In genomic region chr13:50208826-50209335, GRCh38 we compare ENCODE assay signal across 8 cellular contexts.
DNase-seq lines count a peak whose midpoint lies in the region; ATAC-seq and TF ChIP-seq lines count a peak whose summit lies in the region.

No MANE protein-coding gene starts in this region.

- no peaks in the 10 kb centered on the region for H3K27me3 ChIP-seq in H9 (ENCODE audit: insufficient read depth, low read length)
- H3K27me3 ChIP-seq in naive thymus-derived CD4-positive, alpha-beta T cell (ENCODE audit: control insufficient read depth in 2 of 2, insufficient read depth in 2 of 2, low read length in 2 of 2), result no peaks in the 10 kb centered on the region
- no peaks in the 10 kb centered on the region for H3K27me3 ChIP-seq in CD4-positive, alpha-beta T cell (ENCODE audit: control insufficient read depth, insufficient read depth, low read length)

- H3K23ac ChIP-seq in H9 (ENCODE audit: insufficient read length, low read depth, low read length), result no peak overlapping the region

- peak; percentile 80 for ATAC-seq in naive thymus-derived CD4-positive, alpha-beta T cell
- no peak for ATAC-seq in CD4-positive, alpha-beta T cell (ENCODE audit: poor library complexity)
- ATAC-seq in HG03354 (IDR thresholded peaks at IDR 0.05; ENCODE audit: poor library complexity, severe bottlenecking, unreplicated experiment), result no peak

- no peak overlapping the region for H3K18ac ChIP-seq in H9 (ENCODE audit: insufficient read length, low read depth, low read length)

- H4K20me1 ChIP-seq in H9 (ENCODE audit: control insufficient read depth, insufficient read depth, insufficient read length), result no peaks in the 10 kb centered on the region

- no peak overlapping the region for H4K5ac ChIP-seq in H9 (ENCODE audit: insufficient read length, low read depth, low read length)

- H2BK15ac ChIP-seq in H9 (ENCODE audit: low read depth, low read length), result no peak overlapping the region

- CTCF ChIA-PET in naive thymus-derived CD4-positive, alpha-beta T cell (lab: Charles Lee), result no interaction called here
- CTCF ChIA-PET in CD4-positive, alpha-beta T cell (lab: Charles Lee), result no interaction called here

- no peaks in the 10 kb centered on the region for H3K36me3 ChIP-seq in naive thymus-derived CD4-positive, alpha-beta T cell (ENCODE audit: control insufficient read depth in 2 of 3, insufficient read depth in 3 of 3, low read length in 3 of 3)

- H3K9me3 Mint-ChIP-seq in H9, result peaks cover 11 to 14% of the 10 kb centered on the region in 2 experiments; a peak in 4 of 5 replicates
- peaks cover 0 to 17% (median 8%) of the 10 kb centered on the region in 11 donors for H3K9me3 Mint-ChIP-seq in naive thymus-derived CD4-positive, alpha-beta T cell
- H3K9me3 Mint-ChIP-seq in CD4-positive, alpha-beta T cell, result peaks cover 7% of the 10 kb centered on the region

- H4K91ac ChIP-seq in H9 (ENCODE audit: insufficient read length, low read depth, low read length), result no peak overlapping the region

- no peaks in the 10 kb centered on the region for H3K79me1 ChIP-seq in H9 (ENCODE audit: insufficient read depth, low read depth, low read length, poor library complexity, severe bottlenecking)

- no peaks in the 10 kb centered on the region for H3K9me3 ChIP-seq in H9 (ENCODE audit: control insufficient read depth, low read depth, low read length)
- H3K9me3 ChIP-seq in naive thymus-derived CD4-positive, alpha-beta T cell (ENCODE audit: control insufficient read depth in 2 of 3, low read length in 3 of 3), result peaks cover 0 to 11% (median 3%) of the 10 kb centered on the region in 3 experiments
- peaks cover 9% of the 10 kb centered on the region for H3K9me3 ChIP-seq in CD4-positive, alpha-beta T cell (ENCODE audit: control insufficient read depth, low read length)

- H3K27ac Mint-ChIP-seq in H9, result peak overlapping the region; percentile 52 to 65 (median 65); a peak in 4 of 7 replicates
- H3K27ac Mint-ChIP-seq in naive thymus-derived CD4-positive, alpha-beta T cell, result no peak overlapping the region
- no peak overlapping the region for H3K27ac Mint-ChIP-seq in CD4-positive, alpha-beta T cell

- no peak overlapping the region for H4K8ac ChIP-seq in H9 (replicated peaks; ENCODE audit: insufficient read length, low read depth, low read length)

- no peak overlapping the region for H3K56ac ChIP-seq in H9 (ENCODE audit: insufficient read length, low read depth, low read length)

- H2BK5ac ChIP-seq in H9 (ENCODE audit: insufficient read length, low read length), result no peak overlapping the region

- H3K14ac ChIP-seq in H9 (ENCODE audit: insufficient read depth, low read length), result no peak overlapping the region

- no peak overlapping the region for H3K9ac ChIP-seq in H9 (ENCODE audit: extremely low read depth, insufficient read length, low read length)

- no peak overlapping the region for H3T11ph ChIP-seq in H9 (ENCODE audit: low read length)

- no peaks in the 10 kb centered on the region for H3K79me2 ChIP-seq in H9 (ENCODE audit: insufficient read depth, low read length)

- no CpG with 5 or more reads among the region's 9 CpGs for WGBS in H9 (ENCODE audit: extremely low coverage, insufficient read length, low lambda C conversion rate)

- H2BK12ac ChIP-seq in H9 (ENCODE audit: insufficient read length, low read depth, low read length), result no peak overlapping the region

- no peak overlapping the region for H3K27ac ChIP-seq in H9 (ENCODE audit: insufficient read length, low read depth, low read length)
- no peak overlapping the region for H3K27ac ChIP-seq in naive thymus-derived CD4-positive, alpha-beta T cell (ENCODE audit: low read depth, low read length)
- H3K27ac ChIP-seq in CD4-positive, alpha-beta T cell (ENCODE audit: low read depth, low read length), result no peak overlapping the region

- H3K23me2 ChIP-seq in H9 (ENCODE audit: insufficient read length, low read depth, low read length, poor library complexity, severe bottlenecking), result no peaks in the 10 kb centered on the region

- no peak overlapping the region for H2AK5ac ChIP-seq in H9 (ENCODE audit: insufficient read length, low read length)

- intact Hi-C loops in naive thymus-derived CD4-positive, alpha-beta T cell (cut with micrococcal nuclease), result no loop called here
- intact Hi-C loops in CD4-positive, alpha-beta T cell (cut with DNase I, micrococcal nuclease), result no loop called here

- H3K4me3 ChIP-seq in naive thymus-derived CD4-positive, alpha-beta T cell (ENCODE audit: low read length), result no peak overlapping the region

- peak overlapping the region in 1 of 2 experiments; percentile 57; a peak in 3 of 5 replicates for H3K4me3 Mint-ChIP-seq in H9
- peak overlapping the region in 2 of 10 donors; percentile 32 to 45 for H3K4me3 Mint-ChIP-seq in naive thymus-derived CD4-positive, alpha-beta T cell
- H3K4me3 Mint-ChIP-seq in CD4-positive, alpha-beta T cell, result no peak overlapping the region

- no peak overlapping the region for H2BK20ac ChIP-seq in H9 (ENCODE audit: low read depth, low read length, poor library complexity, severe bottlenecking)

- H2BK120ac ChIP-seq in H9 (ENCODE audit: low read depth, low read length, poor library complexity, severe bottlenecking), result no peak overlapping the region

- POLR2A ChIA-PET in naive thymus-derived CD4-positive, alpha-beta T cell (lab: Charles Lee), result no interaction called here
- POLR2A ChIA-PET in CD4-positive, alpha-beta T cell (lab: Charles Lee), result no interaction called here

- H3K27me3 Mint-ChIP-seq in H9 (ENCODE audit: low read depth), result no peaks in the 10 kb centered on the region
- peaks cover 4 to 23% (median 7%) of the 10 kb centered on the region in 5 donors for H3K27me3 Mint-ChIP-seq in naive thymus-derived CD4-positive, alpha-beta T cell
- no peaks in the 10 kb centered on the region for H3K27me3 Mint-ChIP-seq in CD4-positive, alpha-beta T cell

- DNase-seq in AG08395 (ENCODE audit: low spot score) (peak; percentile 69), H9 (peak; percentile 66), SIG-M5 treated with dmso at 0.1 percent for 504 hours (lab: John Stamatoyannopoulos, UW; ENCODE audit: unreplicated experiment) (peak; percentile 94), fibroblast of gingiva (ENCODE audit: low read depth) (peak; percentile 77), NCI-H1105 (lab: John Stamatoyannopoulos, UW) (no peak)
- DNase-seq in naive thymus-derived CD4-positive, alpha-beta T cell, result no peak
- DNase-seq in CD4-positive, alpha-beta T cell, result no peak

- H3K4me2 ChIP-seq in H9 (ENCODE audit: insufficient read depth, insufficient read length, low read length), result no peak overlapping the region

- H3K4me1 Mint-ChIP-seq in H9, result peaks cover 13 to 18% of the 10 kb centered on the region in 2 experiments
- peaks cover 0 to 14% (median 5%) of the 10 kb centered on the region in 7 donors for H3K4me1 Mint-ChIP-seq in naive thymus-derived CD4-positive, alpha-beta T cell
- peaks cover 4% of the 10 kb centered on the region for H3K4me1 Mint-ChIP-seq in CD4-positive, alpha-beta T cell (ENCODE audit: low read depth)

- H3K4me1 ChIP-seq in H9 (ENCODE audit: insufficient read depth, low read length), result peaks cover 4% of the 10 kb centered on the region; the same call in 1 of the 2 replicates
- H3K4me1 ChIP-seq in naive thymus-derived CD4-positive, alpha-beta T cell (ENCODE audit: control insufficient read depth in 2 of 2, insufficient read depth in 2 of 2, low read length in 2 of 2), result peaks cover 0 to 4% of the 10 kb centered on the region in 2 donors

- no peak overlapping the region for H3K4ac ChIP-seq in H9 (ENCODE audit: low read depth, low read length)

- H3K36me3 Mint-ChIP-seq in H9 (ENCODE audit: insufficient read depth in 1 of 3, low read depth in 3 of 3), result peaks cover 3 to 17% (median 16%) of the 10 kb centered on the region in 3 experiments; a peak in 6 of 7 replicates
- peaks cover 0 to 9% (median 6%) of the 10 kb centered on the region in 5 donors for H3K36me3 Mint-ChIP-seq in naive thymus-derived CD4-positive, alpha-beta T cell
- H3K36me3 Mint-ChIP-seq in CD4-positive, alpha-beta T cell (ENCODE audit: low read depth), result no peaks in the 10 kb centered on the region

- H2AFZ ChIP-seq in H9 (ENCODE audit: low read length), result no peak overlapping the region

- TF ChIP-seq CTCF in H9 (conservative IDR thresholded peaks at IDR 0.05), result no peak
- no peak for TF ChIP-seq CTCF in CD4-positive, alpha-beta T cell (IDR thresholded peaks at IDR 0.05)

Comparison
In these comparisons a context has a peak if more than half of its experiments do, and no peak if none do; other contexts are left out.
1. DNase-seq: peak in AG08395 (single experiment), H9 (single experiment), SIG-M5 treated with dmso at 0.1 percent for 504 hours (single experiment) and fibroblast of gingiva (single experiment); none in naive thymus-derived CD4-positive, alpha-beta T cell (0 of 9), NCI-H1105 (single experiment) and CD4-positive, alpha-beta T cell (0 of 10).
2. H3K27ac Mint-ChIP-seq: peak in H9 (3 of 3); none in naive thymus-derived CD4-positive, alpha-beta T cell (0 of 9) and CD4-positive, alpha-beta T cell (single experiment).